ENCODE assay signal across 1 cellular context in the genomic region with DNA sequence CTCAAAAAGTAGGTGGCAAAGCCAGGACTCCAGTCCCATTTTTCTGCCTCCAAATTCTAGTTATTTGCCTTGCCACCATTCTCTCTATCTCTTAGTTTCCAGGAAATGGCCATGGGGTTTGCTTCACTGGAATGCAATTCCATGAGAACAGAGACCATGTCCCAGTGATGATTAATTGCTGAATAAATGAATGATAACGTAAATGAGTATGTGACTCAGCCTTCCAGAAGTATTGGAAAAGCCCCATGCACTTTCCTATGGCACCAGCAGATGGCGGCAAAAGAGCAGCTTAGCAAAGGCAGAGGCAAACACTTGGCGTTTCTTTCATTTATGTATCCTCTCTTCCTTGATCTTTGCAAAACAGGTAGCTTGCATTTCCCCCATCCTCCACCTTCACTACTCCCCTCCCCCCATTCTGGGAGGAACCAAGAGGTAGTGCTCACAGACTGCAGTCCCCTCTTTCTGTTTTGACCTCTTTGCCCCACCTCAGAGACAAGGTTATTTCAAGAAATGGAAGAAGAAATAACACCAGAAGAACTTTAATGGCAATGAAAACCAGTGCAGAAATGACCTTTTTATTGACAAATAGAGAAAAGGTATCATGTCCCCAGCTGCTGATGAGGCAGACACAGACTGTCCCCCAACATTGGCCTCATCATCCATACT.
TF ChIP-seq lines count a peak whose summit lies in the region.

No MANE protein-coding gene starts in this region.

TF ChIP-seq in GM23338, 12 proteins besides CTCF, POLR2A, EP300 and RAD21 (continued from another document):
- TF ChIP-seq, protein P1, sequence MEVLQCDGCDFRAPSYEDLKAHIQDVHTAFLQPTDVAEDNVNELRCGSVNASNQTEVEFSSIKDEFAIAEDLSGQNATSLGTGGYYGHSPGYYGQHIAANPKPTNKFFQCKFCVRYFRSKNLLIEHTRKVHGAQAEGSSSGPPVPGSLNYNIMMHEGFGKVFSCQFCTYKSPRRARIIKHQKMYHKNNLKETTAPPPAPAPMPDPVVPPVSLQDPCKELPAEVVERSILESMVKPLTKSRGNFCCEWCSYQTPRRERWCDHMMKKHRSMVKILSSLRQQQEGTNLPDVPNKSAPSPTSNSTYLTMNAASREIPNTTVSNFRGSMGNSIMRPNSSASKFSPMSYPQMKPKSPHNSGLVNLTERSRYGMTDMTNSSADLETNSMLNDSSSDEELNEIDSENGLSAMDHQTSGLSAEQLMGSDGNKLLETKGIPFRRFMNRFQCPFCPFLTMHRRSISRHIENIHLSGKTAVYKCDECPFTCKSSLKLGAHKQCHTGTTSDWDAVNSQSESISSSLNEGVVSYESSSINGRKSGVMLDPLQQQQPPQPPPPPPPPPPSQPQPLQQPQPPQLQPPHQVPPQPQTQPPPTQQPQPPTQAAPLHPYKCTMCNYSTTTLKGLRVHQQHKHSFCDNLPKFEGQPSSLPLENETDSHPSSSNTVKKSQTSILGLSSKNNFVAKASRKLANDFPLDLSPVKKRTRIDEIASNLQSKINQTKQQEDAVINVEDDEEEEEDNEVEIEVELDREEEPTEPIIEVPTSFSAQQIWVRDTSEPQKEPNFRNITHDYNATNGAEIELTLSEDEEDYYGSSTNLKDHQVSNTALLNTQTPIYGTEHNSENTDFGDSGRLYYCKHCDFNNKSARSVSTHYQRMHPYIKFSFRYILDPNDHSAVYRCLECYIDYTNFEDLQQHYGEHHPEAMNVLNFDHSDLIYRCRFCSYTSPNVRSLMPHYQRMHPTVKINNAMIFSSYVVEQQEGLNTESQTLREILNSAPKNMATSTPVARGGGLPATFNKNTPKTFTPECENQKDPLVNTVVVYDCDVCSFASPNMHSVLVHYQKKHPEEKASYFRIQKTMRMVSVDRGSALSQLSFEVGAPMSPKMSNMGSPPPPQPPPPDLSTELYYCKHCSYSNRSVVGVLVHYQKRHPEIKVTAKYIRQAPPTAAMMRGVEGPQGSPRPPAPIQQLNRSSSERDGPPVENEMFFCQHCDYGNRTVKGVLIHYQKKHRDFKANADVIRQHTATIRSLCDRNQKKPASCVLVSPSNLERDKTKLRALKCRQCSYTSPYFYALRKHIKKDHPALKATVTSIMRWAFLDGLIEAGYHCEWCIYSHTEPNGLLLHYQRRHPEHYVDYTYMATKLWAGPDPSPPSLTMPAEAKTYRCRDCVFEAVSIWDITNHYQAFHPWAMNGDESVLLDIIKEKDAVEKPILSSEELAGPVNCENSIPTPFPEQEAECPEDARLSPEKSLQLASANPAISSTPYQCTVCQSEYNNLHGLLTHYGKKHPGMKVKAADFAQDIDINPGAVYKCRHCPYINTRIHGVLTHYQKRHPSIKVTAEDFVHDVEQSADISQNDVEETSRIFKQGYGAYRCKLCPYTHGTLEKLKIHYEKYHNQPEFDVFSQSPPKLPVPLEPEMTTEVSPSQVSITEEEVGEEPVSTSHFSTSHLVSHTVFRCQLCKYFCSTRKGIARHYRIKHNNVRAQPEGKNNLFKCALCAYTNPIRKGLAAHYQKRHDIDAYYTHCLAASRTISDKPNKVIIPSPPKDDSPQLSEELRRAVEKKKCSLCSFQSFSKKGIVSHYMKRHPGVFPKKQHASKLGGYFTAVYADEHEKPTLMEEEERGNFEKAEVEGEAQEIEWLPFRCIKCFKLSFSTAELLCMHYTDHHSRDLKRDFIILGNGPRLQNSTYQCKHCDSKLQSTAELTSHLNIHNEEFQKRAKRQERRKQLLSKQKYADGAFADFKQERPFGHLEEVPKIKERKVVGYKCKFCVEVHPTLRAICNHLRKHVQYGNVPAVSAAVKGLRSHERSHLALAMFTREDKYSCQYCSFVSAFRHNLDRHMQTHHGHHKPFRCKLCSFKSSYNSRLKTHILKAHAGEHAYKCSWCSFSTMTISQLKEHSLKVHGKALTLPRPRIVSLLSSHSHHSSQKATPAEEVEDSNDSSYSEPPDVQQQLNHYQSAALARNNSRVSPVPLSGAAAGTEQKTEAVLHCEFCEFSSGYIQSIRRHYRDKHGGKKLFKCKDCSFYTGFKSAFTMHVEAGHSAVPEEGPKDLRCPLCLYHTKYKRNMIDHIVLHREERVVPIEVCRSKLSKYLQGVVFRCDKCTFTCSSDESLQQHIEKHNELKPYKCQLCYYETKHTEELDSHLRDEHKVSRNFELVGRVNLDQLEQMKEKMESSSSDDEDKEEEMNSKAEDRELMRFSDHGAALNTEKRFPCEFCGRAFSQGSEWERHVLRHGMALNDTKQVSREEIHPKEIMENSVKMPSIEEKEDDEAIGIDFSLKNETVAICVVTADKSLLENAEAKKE (CRISPR knock-in tag; IDR thresholded peaks at IDR 0.05), result no peak
